ENCODE assay signal across 8 cellular contexts in genomic region chr17:16652847-16653366, GRCh38. TPM values are rescaled to one million over a fixed set of nuclear protein-coding genes. Genes with fewer than 3 reads are reported as not detected.
A peak's percentile ranks its signal among the peaks of the same experiment; 100 is the strongest.
DNase-seq lines count a peak whose midpoint lies in the region; TF ChIP-seq lines count a peak whose summit lies in the region.

No MANE protein-coding gene starts in this region.

- peak overlapping the region; percentile 75 to 88 for H3K4me3 ChIP-seq in ascending aorta
- H3K4me3 ChIP-seq in subcutaneous abdominal adipose tissue (ENCODE audit: low read depth in 1 of 5, low read length in 5 of 5), result peak overlapping the region; percentile 72 to 87 (median 78)

- intact Hi-C loops in ascending aorta (cut with DNase I), result no loop called here

- H3K27me3 ChIP-seq in ascending aorta (no peaks in the 10 kb centered on the region), subcutaneous abdominal adipose tissue (ENCODE audit: control insufficient read depth in 5 of 5, insufficient read depth in 4 of 5, low read length in 5 of 5) (no peaks in the 10 kb centered on the region)

- H3K27ac ChIP-seq in ascending aorta, result peak overlapping the region; percentile 91 to 95
- H3K27ac ChIP-seq in subcutaneous abdominal adipose tissue (ENCODE audit: low read depth, low read length), result peak overlapping the region; percentile 91

- no peaks in the 10 kb centered on the region for H3K9me3 ChIP-seq in ES-I3 (ENCODE audit: control insufficient read depth, insufficient read depth, low read length)
- H3K9me3 ChIP-seq in ascending aorta, result no peaks in the 10 kb centered on the region
- H3K9me3 ChIP-seq in subcutaneous abdominal adipose tissue (ENCODE audit: control insufficient read depth in 5 of 5, low read length in 5 of 5), result no peaks in the 10 kb centered on the region

- H3K9ac ChIP-seq in ES-I3 (ENCODE audit: low read depth, low read length) (peak overlapping the region; percentile 88), subcutaneous abdominal adipose tissue (ENCODE audit: low read length in 5 of 5) (peak overlapping the region; percentile 69 to 96 (median 81))

- TF ChIP-seq CTCF in ascending aorta (IDR thresholded peaks at IDR 0.05), result no peak

- H3K4me1 ChIP-seq in ES-I3 (ENCODE audit: insufficient read depth, low read length) (no peaks in the 10 kb centered on the region), ascending aorta (no peaks in the 10 kb centered on the region), subcutaneous abdominal adipose tissue (ENCODE audit: control insufficient read depth in 5 of 5, insufficient read depth in 5 of 5, low read length in 5 of 5) (peaks cover 0 to 17% (median 14%) of the 10 kb centered on the region in 5 donors)

- no peaks in the 10 kb centered on the region for H3K36me3 ChIP-seq in ES-I3 (ENCODE audit: insufficient read depth, low read length)
- no peaks in the 10 kb centered on the region for H3K36me3 ChIP-seq in ascending aorta
- H3K36me3 ChIP-seq in subcutaneous abdominal adipose tissue (ENCODE audit: control insufficient read depth in 5 of 5, insufficient read depth in 5 of 5, low read length in 5 of 5), result peaks cover 0 to 13% (median 0%) of the 10 kb centered on the region in 5 donors

- DNase-seq in HS-5 (ENCODE audit: low read depth) (peak; percentile 9), ascending aorta (ENCODE audit: low spot score in 2 of 2) (no peak), inferior parietal cortex (ENCODE audit: extremely low spot score) (peak; percentile 42), HPDE6-E6E7 (ENCODE audit: extremely low spot score) (no peak), NCI-H2227 treated with DMSO at 0.1 percent for 48 hours (lab: John Stamatoyannopoulos, UW) (no peak)
- no peak for DNase-seq in stimulated activated CD4-positive, alpha-beta T cell treated with anti-CD3 and anti-CD28 coated beads, Interleukin-2, amount 100 ng/mL, for 48 hours

RNA-seq across cellular contexts. Expression of gene ZNF624, which starts 0.7 kb away (rescaled TPM):
- total RNA-seq in ascending aorta, result 0.53 TPM

RNA-seq across cellular contexts. Expression of gene CCDC144A, which starts 37.1 kb away (rescaled TPM):
- 0.43 TPM for total RNA-seq in ascending aorta

Comparison
In these comparisons a context has a peak if more than half of its experiments do, and no peak if none do; other contexts are left out.
1. DNase-seq: peak in HS-5 (single experiment) and inferior parietal cortex (single experiment); none in ascending aorta (0 of 2), HPDE6-E6E7 (single experiment), NCI-H2227 treated with DMSO at 0.1 percent for 48 hours (single experiment) and stimulated activated CD4-positive, alpha-beta T cell treated with anti-CD3 and anti-CD28 coated beads, Interleukin-2, amount 100 ng/mL, for 48 hours (0 of 2).